ENCODE assay signal across 24 cellular contexts in genomic region chr1:52738148-52738547, GRCh38. TPM values are rescaled to one million over a fixed set of nuclear protein-coding genes. Genes with fewer than 3 reads are reported as not detected.
A peak's percentile ranks its signal among the peaks of the same experiment; 100 is the strongest.
DNase-seq lines count a peak whose midpoint lies in the region; ATAC-seq, FAIRE-seq and TF ChIP-seq lines count a peak whose summit lies in the region.
"Had no signal": no experiment of that assay in that cellular context is flagged by ENCODE, and none has a peak within 500 bp of the region (broad histone marks: within the 10 kb centered on the region; RNA-seq: fewer than 3 reads in every experiment).

No MANE protein-coding gene starts in this region.

- peak overlapping the region in 2 of 3 donors; percentile 73 to 86 for H3K27ac ChIP-seq in right lobe of liver
- H3K27ac ChIP-seq in HepG2 (ENCODE audit: extremely low read length, insufficient read depth, low read length) = no peak overlapping the region
- peak overlapping the region in 1 of 2 donors; percentile 16 for H3K27ac ChIP-seq in left lung
- H3K27ac ChIP-seq in sigmoid colon = peak overlapping the region in 3 of 4 donors; percentile 66 to 72 (median 71)
- H3K27ac ChIP-seq: BLaER1, GM23248 had no signal

- TF ChIP-seq EP300 in HepG2 (IDR thresholded peaks at IDR 0.05; ENCODE audit: low read depth in 2 of 2, low read length in 2 of 2) (no peak), HepG2 (CRISPR knock-in tag; IDR thresholded peaks at IDR 0.05; ENCODE audit: borderline replicate concordance) (no peak), sigmoid colon (IDR thresholded peaks at IDR 0.05) (no peak)

- TF ChIP-seq CTCF in right lobe of liver (IDR thresholded peaks at IDR 0.05) = no peak
- TF ChIP-seq CTCF in HepG2 (CRISPR knock-in tag; IDR thresholded peaks at IDR 0.05) = no peak
- no peak for TF ChIP-seq CTCF in left lung (IDR thresholded peaks at IDR 0.05)
- no peak for TF ChIP-seq CTCF in sigmoid colon (IDR thresholded peaks at IDR 0.05)

- H4K20me1 ChIP-seq in HepG2 (ENCODE audit: insufficient read depth, low read length) = no peaks in the 10 kb centered on the region

- H3K4me3 ChIP-seq in right lobe of liver = no peak overlapping the region
- H3K4me3 ChIP-seq in HepG2 (replicated peaks in 1 of 3; ENCODE audit: insufficient read depth in 1 of 3, low read depth in 2 of 3, low read length in 3 of 3) = no peak overlapping the region
- no peak overlapping the region for H3K4me3 ChIP-seq in left lung
- H3K4me3 ChIP-seq in sigmoid colon = no peak overlapping the region
- H3K4me3 ChIP-seq: BLaER1, GM23248 had no signal

- H3K36me3 ChIP-seq in right lobe of liver = no peaks in the 10 kb centered on the region
- H3K36me3 ChIP-seq in HepG2 (replicated peaks in 1 of 2; ENCODE audit: control insufficient read depth in 1 of 2, insufficient read depth in 2 of 2, low read length in 2 of 2) = no peaks in the 10 kb centered on the region
- H3K36me3 ChIP-seq in left lung = no peaks in the 10 kb centered on the region
- no peaks in the 10 kb centered on the region for H3K36me3 ChIP-seq in sigmoid colon

- H3K27me3 ChIP-seq in right lobe of liver (no peaks in the 10 kb centered on the region), HepG2 (ENCODE audit: control insufficient read depth in 1 of 2, insufficient read depth in 2 of 2, low read length in 2 of 2) (no peaks in the 10 kb centered on the region), left lung (no peaks in the 10 kb centered on the region), sigmoid colon (no peaks in the 10 kb centered on the region)
- H3K27me3 ChIP-seq: BLaER1 had no signal

- in situ Hi-C loops in HepG2 (cut with HindIII; ENCODE audit: extremely low pct_ligation_motif_present, low pct_unique_long_range_greater_than_20kb) = no loop called here

- peak in 2 of 4 donors; percentile 22 to 26 for ATAC-seq in right lobe of liver
- ATAC-seq in HepG2 = no peak
- ATAC-seq in left lung = peak; percentile 45

- no peak overlapping the region for H3K9ac ChIP-seq in HepG2 (ENCODE audit: insufficient read depth, low read depth, low read length)
- H3K9ac ChIP-seq: BLaER1, GM23248 had no signal

- TF ChIP-seq RAD21 in HepG2 (CRISPR knock-in tag; IDR thresholded peaks at IDR 0.05) = no peak

- H3K4me2 ChIP-seq in HepG2 (ENCODE audit: low read depth, low read length) = no peak overlapping the region
- H3K4me2 ChIP-seq: BLaER1 had no signal

- peaks cover 5% of the 10 kb centered on the region for H3K79me2 ChIP-seq in HepG2 (ENCODE audit: insufficient read depth, low read length)

- H3K9me3 ChIP-seq in right lobe of liver (no peaks in the 10 kb centered on the region), HepG2 (ENCODE audit: low read length) (no peaks in the 10 kb centered on the region), left lung (no peaks in the 10 kb centered on the region), sigmoid colon (no peaks in the 10 kb centered on the region)

- CTCF ChIA-PET in HepG2 (lab: Yijun Ruan, JAX; ENCODE audit: low intra/inter-chr PET ratio, low total read pairs) = no interaction called here

- TF ChIP-seq POLR2A in right lobe of liver (IDR thresholded peaks at IDR 0.05) = no peak
- TF ChIP-seq POLR2A in HepG2 (IDR thresholded peaks at IDR 0.05; ENCODE audit: insufficient read depth in 1 of 2, low read depth in 2 of 2, low read length in 2 of 2) = no peak
- no peak for TF ChIP-seq POLR2A in sigmoid colon (IDR thresholded peaks at IDR 0.05)

- intact Hi-C loops in right lobe of liver (cut with DNase I) (no loop called here), HepG2 (cut with micrococcal nuclease; ENCODE audit: unreplicated experiment) (no loop called here), left lung (cut with DNase I) (no loop called here), sigmoid colon (cut with DNase I) (no loop called here)

- H3K4me1 ChIP-seq in right lobe of liver (peaks cover 0 to 54% (median 23%) of the 10 kb centered on the region in 4 donors), HepG2 (ENCODE audit: insufficient read depth, low read length) (peaks cover 11% of the 10 kb centered on the region), left lung (peaks cover 6 to 16% of the 10 kb centered on the region in 2 donors), sigmoid colon (peaks cover 0 to 61% (median 48%) of the 10 kb centered on the region in 4 donors)
- H3K4me1 ChIP-seq: BLaER1 had no signal

- no peak overlapping the region for H2AFZ ChIP-seq in HepG2 (ENCODE audit: low read length)
- H2AFZ ChIP-seq: GM23248 had no signal

- WGBS in right lobe of liver (ENCODE audit: insufficient coverage, low coverage, low lambda C conversion rate, missing lambda C conversion rate) = 38% methylated on average over 5 of the region's 5 CpGs
- 87% methylated on average over 5 of the region's 5 CpGs for WGBS in HepG2 (ENCODE audit: low lambda C conversion rate)
- WGBS in sigmoid colon, 2 donors = 47 to 85% methylated on average over 5 of the region's 5 CpGs

- POLR2A ChIA-PET in HepG2 (lab: Yijun Ruan, JAX) = no interaction called here

- no TSS peak for BruUV-seq in HepG2 (replicated peaks; lab: Mats Ljungman, UMichigan)

- DNase-seq in right lobe of liver = peak in 1 of 3 donors; percentile 50
- no peak for DNase-seq in HepG2 (ENCODE audit: low spot score)
- DNase-seq in left lung = no peak
- no peak for DNase-seq in sigmoid colon
- no peak for DNase-seq in NCI-H748 treated with DMSO at 0.1 percent for 48 hours (lab: John Stamatoyannopoulos, UW)
- DNase-seq in COR-L47 (lab: John Stamatoyannopoulos, UW) = no peak
- DNase-seq in T1000 (lab: John Stamatoyannopoulos, UW) = no peak
- no peak for DNase-seq in medulla oblongata (ENCODE audit: extremely low spot score)
- DNase-seq: CD8-positive, alpha-beta memory T cell; GM23248; HCEC 1CT; Kasumi-1; MM.1S; NCI-H1092 treated with DMSO at 0.1 percent for 48 hours; NCI-H146; NCI-H2081; NCI-H2171 treated with DMSO at 0.1 percent for 48 hours; NCI-H446 treated with DMSO at 0.1 percent for 48 hours; NK-92 treated with Interleukin-12 subunit alpha and Interleukin-12 subunit beta, amount 100 ng/mL, for 24 hours; RPMI8226 had no signal

- no peak for FAIRE-seq in HepG2 (lab: Jason Lieb, UNC)
- FAIRE-seq: D721Med, GM12892, GM18507 had no signal

TF ChIP-seq in HepG2, 621 proteins besides CTCF, POLR2A, EP300 and RAD21 (continues in another document):
- TF ChIP-seq HHEX (CRISPR knock-in tag; IDR thresholded peaks at IDR 0.05) (no peak), PITX1 (CRISPR knock-in tag; IDR thresholded peaks at IDR 0.05) (no peak)

RNA-seq across cellular contexts. Expression of gene ZYG11B, which starts 11.9 kb away (rescaled TPM):
- total RNA-seq in right lobe of liver (10 to 100 TPM; 17.7 to 39.2 (median 30.9) TPM), HepG2 (2016; rRNA removed; fragmentation: Illumina TruSeq; extraction: Trizol) (17.9 and 28.1 TPM in 2 replicates), left lung (10 to 100 TPM; 34.4 to 34.6 TPM), sigmoid colon (10 to 100 TPM; 55.0 to 78.1 (median 70.0) TPM)
- total RNA-seq in HepG2 (2016; cell fraction: cytosol; rRNA removed; fragmentation: Illumina TruSeq; extraction: Trizol; ENCODE audit: low read depth) = 2.2 and 2.5 TPM in 2 replicates
- 18.2 and 27.0 TPM in 2 replicates for total RNA-seq in HepG2 (2016; cell fraction: insoluble cytoplasmic fraction; rRNA removed; fragmentation: Illumina TruSeq; extraction: Trizol)
- 8.1 and 8.3 TPM in 2 replicates for total RNA-seq in HepG2 (2016; cell fraction: membrane; rRNA removed; fragmentation: Illumina TruSeq; extraction: Trizol)
- total RNA-seq in HepG2 (2016; cell fraction: nucleus; rRNA removed; fragmentation: Illumina TruSeq; extraction: Trizol) = 17.9 and 18.0 TPM in 2 replicates
- polyA plus RNA-seq in HepG2 (2011; rRNA removed) (6.4 and 6.9 TPM in 2 replicates), sigmoid colon (1 to 10 TPM; 4.2 to 9.1 (median 7.4) TPM)
- polyA plus RNA-seq in HepG2 (2011; cell fraction: cytosol; rRNA removed) = 3.3 and 4.9 TPM in 2 replicates
- 3.6 and 4.2 TPM in 2 replicates for polyA plus RNA-seq in HepG2 (2011; cell fraction: nucleus; rRNA removed)
- polyA plus RNA-seq in HepG2 (2012) = 3.8 and 5.0 TPM in 2 replicates
- polyA plus RNA-seq in HepG2 (2016; cell fraction: cytosol; fragmentation: Illumina TruSeq; extraction: Trizol; ENCODE audit: low read depth) = 0.28 and 0.43 TPM in 2 replicates
- polyA plus RNA-seq in HepG2 (2016; cell fraction: insoluble cytoplasmic fraction; fragmentation: Illumina TruSeq; extraction: Trizol; ENCODE audit: low read depth) = 9.8 and 10.7 TPM in 2 replicates
- 1.7 and 1.8 TPM in 2 replicates for polyA plus RNA-seq in HepG2 (2016; cell fraction: membrane; fragmentation: Illumina TruSeq; extraction: Trizol; ENCODE audit: low read depth)
- polyA plus RNA-seq in HepG2 (2016; cell fraction: nucleus; fragmentation: Illumina TruSeq; extraction: Trizol; ENCODE audit: insufficient read depth, low read depth) = 8.2 and 8.3 TPM in 2 replicates
- 23.6 and 31.5 TPM in 2 replicates for polyA minus RNA-seq in HepG2 (2011; rRNA and poly(A)+ RNA removed; ENCODE audit: low replicate concordance)
- 10.2 and 11.1 TPM in 2 replicates for polyA minus RNA-seq in HepG2 (2011; cell fraction: cytosol; rRNA and poly(A)+ RNA removed)
- 26.4 and 34.1 TPM in 2 replicates for polyA minus RNA-seq in HepG2 (2011; cell fraction: nucleus; rRNA and poly(A)+ RNA removed)

RNA-seq across cellular contexts. Expression of gene COA7, which starts 40.0 kb away (rescaled TPM):
- 10 to 100 TPM; 13.6 to 17.8 (median 15.8) TPM for total RNA-seq in right lobe of liver
- 30.4 and 60.7 TPM in 2 replicates for total RNA-seq in HepG2 (2016; rRNA removed; fragmentation: Illumina TruSeq; extraction: Trizol)
- 7.9 and 8.2 TPM in 2 replicates for total RNA-seq in HepG2 (2016; cell fraction: cytosol; rRNA removed; fragmentation: Illumina TruSeq; extraction: Trizol; ENCODE audit: low read depth)
- total RNA-seq in HepG2 (2016; cell fraction: insoluble cytoplasmic fraction; rRNA removed; fragmentation: Illumina TruSeq; extraction: Trizol) = 35.7 and 61.3 TPM in 2 replicates
- 21.1 and 21.8 TPM in 2 replicates for total RNA-seq in HepG2 (2016; cell fraction: membrane; rRNA removed; fragmentation: Illumina TruSeq; extraction: Trizol)
- total RNA-seq in HepG2 (2016; cell fraction: nucleus; rRNA removed; fragmentation: Illumina TruSeq; extraction: Trizol) = 11.9 and 13.9 TPM in 2 replicates
- polyA plus RNA-seq in HepG2 (2011; rRNA removed) = 12.3 and 13.7 TPM in 2 replicates
- 14.4 and 15.5 TPM in 2 replicates for polyA plus RNA-seq in HepG2 (2011; cell fraction: cytosol; rRNA removed)
- polyA plus RNA-seq in HepG2 (2011; cell fraction: nucleus; rRNA removed) = 3.6 and 5.4 TPM in 2 replicates
- polyA plus RNA-seq in HepG2 (2012) = 23.9 and 27.0 TPM in 2 replicates
- 6.2 and 6.5 TPM in 2 replicates for polyA plus RNA-seq in HepG2 (2016; cell fraction: cytosol; fragmentation: Illumina TruSeq; extraction: Trizol; ENCODE audit: low read depth)
- 52.4 and 54.7 TPM in 2 replicates for polyA plus RNA-seq in HepG2 (2016; cell fraction: insoluble cytoplasmic fraction; fragmentation: Illumina TruSeq; extraction: Trizol; ENCODE audit: low read depth)
- 13.1 and 13.3 TPM in 2 replicates for polyA plus RNA-seq in HepG2 (2016; cell fraction: membrane; fragmentation: Illumina TruSeq; extraction: Trizol; ENCODE audit: low read depth)
- polyA plus RNA-seq in HepG2 (2016; cell fraction: nucleus; fragmentation: Illumina TruSeq; extraction: Trizol; ENCODE audit: insufficient read depth, low read depth) = 24.3 and 25.2 TPM in 2 replicates
- polyA minus RNA-seq in HepG2 (2011; rRNA and poly(A)+ RNA removed; ENCODE audit: low replicate concordance) = 20.8 and 60.9 TPM in 2 replicates
- polyA minus RNA-seq in HepG2 (2011; cell fraction: cytosol; rRNA and poly(A)+ RNA removed) = 6.9 and 10.1 TPM in 2 replicates
- 4.2 and 6.1 TPM in 2 replicates for polyA minus RNA-seq in HepG2 (2011; cell fraction: nucleus; rRNA and poly(A)+ RNA removed)
- total RNA-seq in left lung = 10 to 100 TPM; 13.4 to 24.8 TPM
- total RNA-seq in sigmoid colon = 1 to 10 TPM; 6.9 to 8.2 (median 7.9) TPM
- polyA plus RNA-seq in sigmoid colon = 10 to 100 TPM in 2 of 3 donors, 1 to 10 TPM in 1; 8.4 to 16.4 (median 12.3) TPM
